In genomic region chr16:16025214-16025968, GRCh38 we compare ENCODE assay signal across 8 cellular contexts.
DNase-seq lines count a peak whose midpoint lies in the region; TF ChIP-seq lines count a peak whose summit lies in the region.

No MANE protein-coding gene starts in this region.

- no peak overlapping the region for H3K9ac ChIP-seq in HUES48 (ENCODE audit: low read depth, low read length)

- H3K4me1 ChIP-seq in HUES48 (ENCODE audit: control insufficient read depth, insufficient read depth, low read length) = no peaks in the 10 kb centered on the region

- no peaks in the 10 kb centered on the region for H3K27me3 ChIP-seq in HUES48 (ENCODE audit: control insufficient read depth, insufficient read depth, low read length)

- peaks cover 30% of the 10 kb centered on the region for H3K36me3 ChIP-seq in HUES48 (ENCODE audit: control insufficient read depth, insufficient read depth, low read length)

- DNase-seq in GM10248 (ENCODE audit: extremely low spot score) (peak; percentile 80), immature natural killer cell (peak in 1 of 3 donors; percentile 35), NCI-H2107 (lab: John Stamatoyannopoulos, UW) (no peak), ecto neural progenitor cell (ENCODE audit: low spot score) (no peak), NCI-H774 (lab: John Stamatoyannopoulos, UW) (no peak)
- DNase-seq in activated T-cell treated with anti-CD3 and anti-CD28 coated beads, Interleukin-2, amount 50 U/mL, for 24 hours = peak; percentile 66
- peak; percentile 12 for DNase-seq in stimulated activated CD8-positive, alpha-beta memory T cell treated with anti-CD3 and anti-CD28 coated beads, Interleukin-7, amount 100 ng/mL, for 24 hours (ENCODE audit: low read depth)

- H3K4me3 Mint-ChIP-seq in activated T-cell treated with anti-CD3 and anti-CD28 coated beads, Interleukin-2, amount 50 U/mL, for 24 hours = peak overlapping the region; percentile 54
- H3K4me3 Mint-ChIP-seq in immature natural killer cell = peak overlapping the region in 1 of 5 donors; percentile 1

- no peak overlapping the region for H3K4me3 ChIP-seq in HUES48 (ENCODE audit: low read depth, low read length)

- H3K27ac Mint-ChIP-seq in activated T-cell treated with anti-CD3 and anti-CD28 coated beads, Interleukin-2, amount 50 U/mL, for 24 hours = peak overlapping the region; percentile 94
- peak overlapping the region in 4 of 6 donors; percentile 7 to 83 (median 65) for H3K27ac Mint-ChIP-seq in immature natural killer cell

- H3K4me1 Mint-ChIP-seq in activated T-cell treated with anti-CD3 and anti-CD28 coated beads, Interleukin-2, amount 50 U/mL, for 24 hours (ENCODE audit: low read depth) = peaks cover 36% of the 10 kb centered on the region
- peaks cover 15 to 29% of the 10 kb centered on the region in 2 donors for H3K4me1 Mint-ChIP-seq in immature natural killer cell

- CTCF ChIA-PET in GM10248 (lab: Yijun Ruan, JAX) = interaction anchor here (0.8 to 2.6 kb wide), 7 partner anchors 9 to 84 kb away, joined by 3 to 7 read pairs (median 4); no protein-coding TSS in a partner anchor

- TF ChIP-seq CTCF in GM10248 (IDR thresholded peaks at IDR 0.05; ENCODE audit: control extremely low read depth, extremely low read depth, low read depth, missing control alignments) = no peak

- no peaks in the 10 kb centered on the region for H3K9me3 ChIP-seq in HUES48 (ENCODE audit: control insufficient read depth, insufficient read depth, low read length)

- peaks cover 90% of the 10 kb centered on the region for H3K36me3 Mint-ChIP-seq in activated T-cell treated with anti-CD3 and anti-CD28 coated beads, Interleukin-2, amount 50 U/mL, for 24 hours (ENCODE audit: low read depth)
- peaks cover 7 to 11% (median 10%) of the 10 kb centered on the region in 3 donors for H3K36me3 Mint-ChIP-seq in immature natural killer cell

- POLR2A ChIA-PET in GM10248 (lab: Yijun Ruan, JAX) = no interaction called here

- no peaks in the 10 kb centered on the region for H3K9me3 Mint-ChIP-seq in activated T-cell treated with anti-CD3 and anti-CD28 coated beads, Interleukin-2, amount 50 U/mL, for 24 hours
- no peaks in the 10 kb centered on the region for H3K9me3 Mint-ChIP-seq in immature natural killer cell

- H3K27ac ChIP-seq in HUES48 (ENCODE audit: low read depth, low read length) = peak overlapping the region; percentile 33

- H3K27me3 Mint-ChIP-seq in activated T-cell treated with anti-CD3 and anti-CD28 coated beads, Interleukin-2, amount 50 U/mL, for 24 hours = no peaks in the 10 kb centered on the region
- H3K27me3 Mint-ChIP-seq in immature natural killer cell (ENCODE audit: low read depth in 3 of 3) = peaks cover 0 to 4% (median 1%) of the 10 kb centered on the region in 3 donors

Comparison
In these comparisons a context has a peak if more than half of its experiments do, and no peak if none do; other contexts are left out.
1. DNase-seq: peak in GM10248 (single experiment), activated T-cell treated with anti-CD3 and anti-CD28 coated beads, Interleukin-2, amount 50 U/mL, for 24 hours (single experiment) and stimulated activated CD8-positive, alpha-beta memory T cell treated with anti-CD3 and anti-CD28 coated beads, Interleukin-7, amount 100 ng/mL, for 24 hours (single experiment); none in NCI-H2107 (single experiment), ecto neural progenitor cell (single experiment) and NCI-H774 (single experiment).